ENCODE assay signal across 8 cellular contexts in genomic region chr11:119741369-119742262, GRCh38. TPM values are rescaled to one million over a fixed set of nuclear protein-coding genes. Genes with fewer than 3 reads are reported as not detected.
DNase-seq lines count a peak whose midpoint lies in the region; ATAC-seq, FAIRE-seq and TF ChIP-seq lines count a peak whose summit lies in the region.

No MANE protein-coding gene starts in this region.

- peak overlapping the region; percentile 82 for H3K4me2 ChIP-seq in astrocyte (ENCODE audit: low read length)

- no peak overlapping the region for H3K27ac Mint-ChIP-seq in T-helper 2 cell treated with Interferon-gamma antibody and Interleukin-4, amounts not matched to agents 5 μg/mL and 100 μg/mL, for 36 hours
- H3K27ac Mint-ChIP-seq in astrocyte (ENCODE audit: unreplicated experiment) = no peak overlapping the region

- H3K36me3 Mint-ChIP-seq in T-helper 2 cell treated with Interferon-gamma antibody and Interleukin-4, amounts not matched to agents 5 μg/mL and 100 μg/mL, for 36 hours (ENCODE audit: low read depth) = no peaks in the 10 kb centered on the region
- peaks cover 2% of the 10 kb centered on the region for H3K36me3 Mint-ChIP-seq in astrocyte (ENCODE audit: low read depth, unreplicated experiment)

- H3K27me3 Mint-ChIP-seq in T-helper 2 cell treated with Interferon-gamma antibody and Interleukin-4, amounts not matched to agents 5 μg/mL and 100 μg/mL, for 36 hours (ENCODE audit: low read depth) = peaks cover 45% of the 10 kb centered on the region
- peaks cover 85% of the 10 kb centered on the region for H3K27me3 Mint-ChIP-seq in astrocyte (ENCODE audit: low read depth, unreplicated experiment)

- peak; percentile 24 for DNase-seq in ACHN
- peak; percentile 24 to 83 for DNase-seq in HAP-1 (ENCODE audit: low spot score in 2 of 2)
- DNase-seq in T-helper 2 cell treated with Interferon-gamma antibody and Interleukin-4, amounts not matched to agents 5 μg/mL and 100 μg/mL, for 36 hours (ENCODE audit: low spot score) = peak; percentile 45
- DNase-seq in astrocyte (ENCODE audit: low read depth) = no peak
- DNase-seq in stimulated activated CD4-positive, alpha-beta T cell treated with anti-CD3 and anti-CD28 coated beads, Interleukin-15, amount 100 ng/mL, for 24 hours = peak; percentile 73
- DNase-seq in cerebellar nuclear complex (lab: John Stamatoyannopoulos, UW) = no peak

- H3K36me3 ChIP-seq in HAP-1 (replicated peaks) (no peaks in the 10 kb centered on the region), astrocyte (ENCODE audit: insufficient read depth, low read length) (no peaks in the 10 kb centered on the region), iPS-15b (ENCODE audit: control insufficient read depth, insufficient read depth, low read length) (no peaks in the 10 kb centered on the region)

- H3K79me2 ChIP-seq in astrocyte (ENCODE audit: insufficient read depth, low read length) = no peaks in the 10 kb centered on the region

- H3K4me1 ChIP-seq in HAP-1 = no peaks in the 10 kb centered on the region
- H3K4me1 ChIP-seq in astrocyte (ENCODE audit: insufficient read depth, low read length) = peaks cover 15% of the 10 kb centered on the region
- no peaks in the 10 kb centered on the region for H3K4me1 ChIP-seq in iPS-15b (ENCODE audit: control insufficient read depth, insufficient read depth, low read length)

- TF ChIP-seq CTCF in astrocyte (IDR thresholded peaks at IDR 0.05; ENCODE audit: insufficient read depth, low read depth, low read length) = peak; percentile 35

- H3K4me1 Mint-ChIP-seq in T-helper 2 cell treated with Interferon-gamma antibody and Interleukin-4, amounts not matched to agents 5 μg/mL and 100 μg/mL, for 36 hours (ENCODE audit: low read depth) = no peaks in the 10 kb centered on the region
- peaks cover 3% of the 10 kb centered on the region for H3K4me1 Mint-ChIP-seq in astrocyte (ENCODE audit: low read depth, unreplicated experiment)

- no peak for FAIRE-seq in astrocyte (lab: Jason Lieb, UNC)

- no peak overlapping the region for H3K4me3 Mint-ChIP-seq in T-helper 2 cell treated with Interferon-gamma antibody and Interleukin-4, amounts not matched to agents 5 μg/mL and 100 μg/mL, for 36 hours
- no peak overlapping the region for H3K4me3 Mint-ChIP-seq in astrocyte (ENCODE audit: unreplicated experiment)

- no peaks in the 10 kb centered on the region for H3K27me3 ChIP-seq in HAP-1 (ENCODE audit: low read depth)
- peaks cover 22% of the 10 kb centered on the region for H3K27me3 ChIP-seq in astrocyte (ENCODE audit: insufficient read depth, low read length)
- peaks cover 43% of the 10 kb centered on the region for H3K27me3 ChIP-seq in iPS-15b (ENCODE audit: control insufficient read depth, insufficient read depth, low read length)

- H4K20me1 ChIP-seq in astrocyte (ENCODE audit: insufficient read depth, low read length) = no peaks in the 10 kb centered on the region

- H3K4me3 ChIP-seq in HAP-1 (peak overlapping the region; percentile 24), astrocyte (ENCODE audit: insufficient read depth, low read depth, low read length) (no peak overlapping the region), iPS-15b (ENCODE audit: low read depth, low read length) (peak overlapping the region; percentile 49)

- H3K9ac ChIP-seq in astrocyte (ENCODE audit: low read length) = no peak overlapping the region
- no peak overlapping the region for H3K9ac ChIP-seq in iPS-15b (ENCODE audit: low read depth, low read length)

- H3K27ac ChIP-seq in astrocyte (ENCODE audit: low read depth, low read length) = no peak overlapping the region

- no peaks in the 10 kb centered on the region for H3K9me3 Mint-ChIP-seq in T-helper 2 cell treated with Interferon-gamma antibody and Interleukin-4, amounts not matched to agents 5 μg/mL and 100 μg/mL, for 36 hours
- H3K9me3 Mint-ChIP-seq in astrocyte (ENCODE audit: unreplicated experiment) = peaks cover 3% of the 10 kb centered on the region

- ATAC-seq in HG02623 (IDR thresholded peaks at IDR 0.05; ENCODE audit: unreplicated experiment) = no peak

- peak overlapping the region; percentile 69 for H2AFZ ChIP-seq in astrocyte (ENCODE audit: low read depth, low read length)

- H3K9me3 ChIP-seq in HAP-1 = no peaks in the 10 kb centered on the region
- H3K9me3 ChIP-seq in astrocyte (ENCODE audit: insufficient read depth, low read depth, low read length) = peaks cover 3% of the 10 kb centered on the region
- no peaks in the 10 kb centered on the region for H3K9me3 ChIP-seq in iPS-15b (ENCODE audit: control insufficient read depth, insufficient read depth, low read length)

- in situ Hi-C loops in ACHN (cut with HindIII; ENCODE audit: low pct_ligation_motif_present, low pct_unique_long_range_greater_than_20kb, low sequenced_read_pairs) (no loop called here), HAP-1 (cut with MboI; ENCODE audit: low sequenced_read_pairs) (loop anchor here (25.0 kb wide), 1 partner anchor 254 kb away; no protein-coding TSS in a partner anchor)

RNA-seq across cellular contexts. Expression of gene NECTIN1, which starts 12.6 kb away (rescaled TPM):
- total RNA-seq in astrocyte = 16.9 and 17.7 TPM in 2 replicates

Comparison
In these comparisons a context has a peak if more than half of its experiments do, and no peak if none do; other contexts are left out.
1. DNase-seq: peak in ACHN (single experiment), HAP-1 (2 of 2), T-helper 2 cell treated with Interferon-gamma antibody and Interleukin-4, amounts not matched to agents 5 μg/mL and 100 μg/mL, for 36 hours (single experiment) and stimulated activated CD4-positive, alpha-beta T cell treated with anti-CD3 and anti-CD28 coated beads, Interleukin-15, amount 100 ng/mL, for 24 hours (single experiment); none in astrocyte (single experiment) and cerebellar nuclear complex (0 of 2).